Comparison of ENCODE assay signal across 16 cellular contexts in the genomic region with DNA sequence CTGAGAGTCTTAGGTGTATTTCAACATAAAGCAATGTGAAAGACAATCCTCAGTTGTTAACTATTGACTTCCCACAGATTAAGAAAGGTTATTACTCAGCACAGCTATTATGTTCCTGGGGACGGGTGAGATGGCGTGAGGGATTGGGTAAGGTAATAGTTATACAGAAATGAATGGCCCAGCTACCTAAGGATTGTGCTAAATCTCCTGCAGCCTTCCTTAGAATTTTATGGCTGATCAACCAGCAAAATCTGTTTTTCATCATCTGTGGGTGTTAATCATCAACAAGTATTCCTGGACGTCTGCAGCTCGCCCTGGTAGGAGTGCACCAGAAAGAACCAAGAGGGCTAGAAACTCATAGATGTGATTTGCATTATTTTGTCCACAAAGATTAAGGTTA.
A peak's percentile ranks its signal among the peaks of the same experiment; 100 is the strongest.
DNase-seq lines count a peak whose midpoint lies in the region; ATAC-seq, FAIRE-seq and TF ChIP-seq lines count a peak whose summit lies in the region.
"Had no signal": no experiment of that assay in that cellular context is flagged by ENCODE, and none has a peak within 500 bp of the region (broad histone marks: within the 10 kb centered on the region; RNA-seq: fewer than 3 reads in every experiment).

No MANE protein-coding gene starts in this region.

- TF ChIP-seq RAD21 in K562 (CRISPR knock-in tag; conservative IDR thresholded peaks at IDR 0.05 in 1 of 2, IDR thresholded peaks at IDR 0.05 in 1 of 2) (no peak), SK-N-SH (IDR thresholded peaks at IDR 0.05; ENCODE audit: low read length) (no peak)

- no peaks in the 10 kb centered on the region for H3K9me3 Mint-ChIP-seq in activated naive CD4-positive, alpha-beta T cell treated with anti-CD3 and anti-CD28 coated beads for 36 hours

- H3K79me2 ChIP-seq in K562 (ENCODE audit: control insufficient read depth, insufficient read depth, low read length) = no peaks in the 10 kb centered on the region
- H3K79me2 ChIP-seq in SK-N-SH (ENCODE audit: insufficient read depth) = no peaks in the 10 kb centered on the region

- H3K27ac Mint-ChIP-seq in activated naive CD4-positive, alpha-beta T cell treated with anti-CD3 and anti-CD28 coated beads for 36 hours = no peak overlapping the region
- H3K27ac Mint-ChIP-seq: H9 had no signal

- H3F3A ChIP-seq in SK-N-SH (replicated peaks; ENCODE audit: insufficient read depth) = no peaks in the 10 kb centered on the region

- H3K4me2 ChIP-seq in K562 (ENCODE audit: insufficient read depth, low read length) (no peak overlapping the region), SK-N-SH (no peak overlapping the region)
- H3K4me2 ChIP-seq: BLaER1 treated with 17β-estradiol and CSF1 and Interleukin-3, amounts not matched to agents 10 nM and 100 nM had no signal

- H3K4me1 ChIP-seq in K562 (replicated peaks in 1 of 2; ENCODE audit: control insufficient read depth in 2 of 2, insufficient read depth in 2 of 2, low read length in 2 of 2) = peaks cover 0 to 8% of the 10 kb centered on the region in 2 experiments; a peak in 2 of 5 replicates
- peaks cover 0 to 2% of the 10 kb centered on the region in 2 donors for H3K4me1 ChIP-seq in small intestine (ENCODE audit: control insufficient read depth in 2 of 2, insufficient read depth in 1 of 2, low read depth in 1 of 2, low read length in 1 of 2)
- no peaks in the 10 kb centered on the region; a peak in 1 of 4 replicates for H3K4me1 ChIP-seq in SK-N-SH (ENCODE audit: control insufficient read depth in 1 of 2, insufficient read depth in 2 of 2, low read depth in 1 of 2, low read length in 1 of 2)
- H3K4me1 ChIP-seq: SJSA1 had no signal

- H3K9ac ChIP-seq in K562 (ENCODE audit: insufficient read depth in 1 of 2, low read depth in 2 of 2, low read length in 2 of 2) = no peak overlapping the region
- no peak overlapping the region for H3K9ac ChIP-seq in SK-N-SH
- H3K9ac ChIP-seq: BLaER1 treated with 17β-estradiol and CSF1 and Interleukin-3, amounts not matched to agents 10 nM and 100 nM had no signal

- POLR2A ChIA-PET in K562 (lab: Yijun Ruan, JAX) (no interaction called here), SK-N-SH (lab: Yijun Ruan, JAX) (no interaction called here)

- FAIRE-seq in D721Med (lab: Jason Lieb, UNC) (peak; percentile 64), K562 (lab: Jason Lieb, UNC) (no peak), small intestine (lab: Jason Lieb, UNC) (no peak)

- BruUV-seq in K562 (replicated peaks; lab: Mats Ljungman, UMichigan) = no TSS peak

- H2AFZ ChIP-seq in K562 (ENCODE audit: low read depth, low read length) (no peak overlapping the region), SK-N-SH (ENCODE audit: low read depth) (no peak overlapping the region)

- 3% methylated on average over 4 of the region's 4 CpGs for WGBS in K562 (ENCODE audit: insufficient coverage, low coverage, missing lambda C conversion rate)
- WGBS in small intestine, 3 donors = 14 to 61% (median 35%) methylated on average over 4 of the region's 4 CpGs
- 72% methylated on average over 4 of the region's 4 CpGs for WGBS in SK-N-SH (ENCODE audit: low lambda C conversion rate)

- no peak for TF ChIP-seq POLR2A in K562 (conservative IDR thresholded peaks at IDR 0.05)

- CTCF ChIA-PET in K562 (lab: Yijun Ruan, JAX; ENCODE audit: low intra/inter-chr PET ratio) = no interaction called here
- CTCF ChIA-PET in activated naive CD4-positive, alpha-beta T cell treated with anti-CD3 and anti-CD28 coated beads for 36 hours (lab: Charles Lee) = interaction anchor here (0.5 to 1.2 kb wide), 3 partner anchors 10 to 133 kb away, joined by 3 to 4 read pairs (median 3); no protein-coding TSS in a partner anchor
- CTCF ChIA-PET in SK-N-SH (lab: Yijun Ruan, JAX) = no interaction called here

- TF ChIP-seq CTCF in D721Med (IDR thresholded peaks at IDR 0.05; ENCODE audit: insufficient read depth, missing control alignments) (no peak), K562 (IDR thresholded peaks at IDR 0.05 in 2 of 3, conservative IDR thresholded peaks at IDR 0.05 in 1 of 3; ENCODE audit: insufficient read depth in 2 of 3, low read depth in 1 of 3, low read length in 3 of 3) (no peak), kidney epithelial cell (IDR thresholded peaks at IDR 0.05; ENCODE audit: insufficient read depth, low read length, poor library complexity, severe bottlenecking) (no peak), SK-N-SH (IDR thresholded peaks at IDR 0.05) (no peak)

- no peaks in the 10 kb centered on the region for H3K36me3 Mint-ChIP-seq in activated naive CD4-positive, alpha-beta T cell treated with anti-CD3 and anti-CD28 coated beads for 36 hours (ENCODE audit: low read depth)

- in situ Hi-C loops in K562 (cut with MboI) = no loop called here

- H3K4me1 Mint-ChIP-seq in activated naive CD4-positive, alpha-beta T cell treated with anti-CD3 and anti-CD28 coated beads for 36 hours (ENCODE audit: low read depth) = no peaks in the 10 kb centered on the region
- H3K4me1 Mint-ChIP-seq: H9 had no signal

- 0 out of 5 replicates have a peak, but pooled peaks cover 0 to 4% of the 10 kb centered on the region in 2 experiments for H3K27me3 ChIP-seq in K562 (ENCODE audit: control insufficient read depth in 2 of 2, insufficient read depth in 2 of 2, low read length in 2 of 2)
- no peaks in the 10 kb centered on the region for H3K27me3 ChIP-seq in kidney epithelial cell (ENCODE audit: control insufficient read depth, insufficient read depth, low read length)
- no peaks in the 10 kb centered on the region for H3K27me3 ChIP-seq in small intestine (ENCODE audit: control insufficient read depth in 2 of 2, insufficient read depth in 2 of 2, low read length in 2 of 2)
- H3K27me3 ChIP-seq in SK-N-SH (ENCODE audit: insufficient read depth) = no peaks in the 10 kb centered on the region
- H3K27me3 ChIP-seq: BLaER1 treated with 17β-estradiol and CSF1 and Interleukin-3, amounts not matched to agents 10 nM and 100 nM; SJSA1 had no signal

- H3K36me3 ChIP-seq in K562 (ENCODE audit: control insufficient read depth, insufficient read depth, low read length) (no peaks in the 10 kb centered on the region), kidney epithelial cell (ENCODE audit: control insufficient read depth, insufficient read depth, low read length) (no peaks in the 10 kb centered on the region), small intestine (ENCODE audit: control insufficient read depth in 2 of 2, insufficient read depth in 2 of 2, low read length in 2 of 2) (no peaks in the 10 kb centered on the region), SK-N-SH (replicated peaks in 1 of 2; ENCODE audit: control insufficient read depth in 1 of 2, insufficient read depth in 2 of 2, low read length in 1 of 2) (no peaks in the 10 kb centered on the region)
- H3K36me3 ChIP-seq: BLaER1 treated with 17β-estradiol and CSF1 and Interleukin-3, amounts not matched to agents 10 nM and 100 nM; SJSA1 had no signal

- no peaks in the 10 kb centered on the region for H3K9me2 ChIP-seq in SK-N-SH

- ATAC-seq in K562 = no peak
- ATAC-seq: PC-3 had no signal

- intact Hi-C loops in K562 (cut with micrococcal nuclease) = no loop called here
- intact Hi-C loops in activated naive CD4-positive, alpha-beta T cell treated with anti-CD3 and anti-CD28 coated beads for 36 hours (cut with micrococcal nuclease) = no loop called here

- H3K4me3 ChIP-seq in K562 = no peak overlapping the region
- no peak overlapping the region for H3K4me3 ChIP-seq in kidney epithelial cell (ENCODE audit: low read depth, low read length)
- no peak overlapping the region for H3K4me3 ChIP-seq in small intestine (ENCODE audit: low read depth in 1 of 2, low read length in 2 of 2)
- no peak overlapping the region for H3K4me3 ChIP-seq in SK-N-SH (ENCODE audit: low read depth in 2 of 2, low read length in 1 of 2)
- H3K4me3 ChIP-seq: BLaER1 treated with 17β-estradiol and CSF1 and Interleukin-3, amounts not matched to agents 10 nM and 100 nM; SJSA1 had no signal

- no peak overlapping the region for H3K4me3 Mint-ChIP-seq in activated naive CD4-positive, alpha-beta T cell treated with anti-CD3 and anti-CD28 coated beads for 36 hours
- H3K4me3 Mint-ChIP-seq: H9 had no signal

- no peak for DNase-seq in D721Med (ENCODE audit: insufficient read length, low spot score)
- DNase-seq in K562 (ENCODE audit: extremely low read depth in 1 of 4, low spot score in 3 of 4) = no peak
- DNase-seq in kidney epithelial cell (ENCODE audit: low read depth) = peak; percentile 48
- DNase-seq in small intestine = peak; percentile 36
- no peak for DNase-seq in activated naive CD4-positive, alpha-beta T cell treated with anti-CD3 and anti-CD28 coated beads for 36 hours
- DNase-seq in NCI-H1417 (lab: John Stamatoyannopoulos, UW) = no peak
- no peak for DNase-seq in SK-N-SH
- DNase-seq: EL, H9, Kasumi-1, MM.1S, NCI-H1105, NCI-H1694 treated with DMSO at 0.1 percent for 48 hours, PC-3 had no signal

- no peaks in the 10 kb centered on the region for H3K27me3 Mint-ChIP-seq in activated naive CD4-positive, alpha-beta T cell treated with anti-CD3 and anti-CD28 coated beads for 36 hours (ENCODE audit: low read depth)

- no peaks in the 10 kb centered on the region for H3K9me1 ChIP-seq in K562 (ENCODE audit: control insufficient read depth, insufficient read depth, low read length)

- H4K20me1 ChIP-seq in K562 (replicated peaks; ENCODE audit: control insufficient read depth, insufficient read depth, low read length) = no peaks in the 10 kb centered on the region
- H4K20me1 ChIP-seq in SK-N-SH (ENCODE audit: insufficient read depth) = no peaks in the 10 kb centered on the region
- H4K20me1 ChIP-seq: BLaER1 treated with 17β-estradiol and CSF1 and Interleukin-3, amounts not matched to agents 10 nM and 100 nM had no signal

- H3K9me3 ChIP-seq in K562 (replicated peaks; ENCODE audit: control insufficient read depth, insufficient read depth, low read depth, low read length) (no peaks in the 10 kb centered on the region), small intestine (ENCODE audit: control insufficient read depth, low read depth) (no peaks in the 10 kb centered on the region), SK-N-SH (no peaks in the 10 kb centered on the region)
- H3K9me3 ChIP-seq: SJSA1 had no signal

- TF ChIP-seq EP300 in K562 (IDR thresholded peaks at IDR 0.05; ENCODE audit: low read length) (no peak), SK-N-SH (IDR thresholded peaks at IDR 0.05; ENCODE audit: borderline replicate concordance in 1 of 2, low read depth in 1 of 2, low read length in 1 of 2) (no peak)

- H3K27ac ChIP-seq in K562 (ENCODE audit: extremely low read depth, low read depth, low read length) (no peak overlapping the region), small intestine (ENCODE audit: low read depth in 1 of 2, low read length in 1 of 2) (no peak overlapping the region), SK-N-SH (ENCODE audit: low read depth in 2 of 2, low read length in 1 of 2) (no peak overlapping the region)
- H3K27ac ChIP-seq: BLaER1 treated with 17β-estradiol and CSF1 and Interleukin-3, amounts not matched to agents 10 nM and 100 nM; SJSA1 had no signal

TF ChIP-seq in K562, 482 proteins besides CTCF, POLR2A, EP300 and RAD21:
- TF ChIP-seq ZBTB8A (IDR thresholded peaks at IDR 0.05; ENCODE audit: partially characterized antibody) (no peak), CEBPB (tag; IDR thresholded peaks at IDR 0.05) (0 out of 2 replicates have a peak, but pooled peaks have one; percentile 6)
TF ChIP-seq in K562: peak in this region for 1.

TF ChIP-seq in SK-N-SH, 30 proteins besides CTCF, POLR2A, EP300 and RAD21 (continues in another document):
- TF ChIP-seq NFIC (IDR thresholded peaks at IDR 0.05; ENCODE audit: borderline replicate concordance) (no peak), CHD2 (IDR thresholded peaks at IDR 0.05; ENCODE audit: low read length, partially characterized antibody) (no peak), YY1 (IDR thresholded peaks at IDR 0.05; ENCODE audit: low read depth) (no peak)

Comparison
In these comparisons a context has a peak if more than half of its experiments do, and no peak if none do; other contexts are left out.
1. DNase-seq: peak in kidney epithelial cell (single experiment) and small intestine (single experiment); none in D721Med (single experiment), K562 (0 of 4), activated naive CD4-positive, alpha-beta T cell treated with anti-CD3 and anti-CD28 coated beads for 36 hours (single experiment), NCI-H1417 (0 of 3) and SK-N-SH (single experiment).